8 cellular contexts compared by ENCODE assay signal in the genomic region with DNA sequence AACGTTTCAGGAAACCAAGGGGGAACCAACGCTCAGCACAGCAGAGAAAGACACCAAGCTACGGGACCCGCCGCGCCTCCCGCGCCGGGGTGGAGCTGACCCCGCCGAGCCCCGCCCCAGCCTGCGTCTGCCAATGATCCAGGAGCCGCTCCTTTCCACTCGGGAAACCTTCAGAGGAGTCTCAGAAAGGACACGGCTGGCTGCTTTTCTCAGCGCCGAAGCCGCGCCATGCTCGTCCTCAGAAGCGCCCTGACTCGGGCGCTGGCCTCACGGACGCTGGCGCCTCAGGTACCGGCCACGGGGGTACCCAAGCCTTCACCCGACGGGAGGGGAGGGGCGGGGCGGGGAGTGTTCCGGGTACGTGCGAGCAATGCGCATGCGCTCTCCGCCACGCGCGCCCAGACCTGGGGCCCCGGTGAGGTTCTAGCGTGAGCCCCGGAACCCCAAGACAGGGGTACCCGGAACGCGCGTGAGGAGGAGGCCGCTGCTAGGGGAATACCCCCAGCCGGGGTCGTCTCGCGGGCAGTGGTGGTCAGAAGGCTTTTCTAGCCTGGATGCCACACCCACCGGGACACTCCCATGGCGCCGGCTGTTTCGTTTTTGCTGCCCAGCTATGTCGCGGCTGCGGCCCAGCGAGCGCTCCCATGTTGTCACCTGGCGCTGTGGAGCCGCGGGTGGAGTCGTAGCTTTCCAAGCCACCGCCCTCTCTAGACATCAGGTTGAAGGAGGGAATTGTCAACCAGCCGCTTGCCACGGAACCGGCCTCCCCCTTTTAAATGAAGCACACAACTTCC. TPM values are rescaled to one million over a fixed set of nuclear protein-coding genes. Genes with fewer than 3 reads are reported as not detected.
DNase-seq lines count a peak whose midpoint lies in the region; ATAC-seq and TF ChIP-seq lines count a peak whose summit lies in the region.

A gene (plus strand): TSS at position 119 of the 794 bp plus-strand sequence. CDS start 110 bp downstream, at position 229.

- WGBS in hepatocyte (ENCODE audit: low lambda C conversion rate, missing lambda C conversion rate): under 1% methylated on average over 61 of the region's 71 CpGs

- H2AFZ ChIP-seq in hepatocyte: peak within 1 kb of the TSS; percentile 98

- in situ Hi-C loops in astrocyte of the cerebellum (cut with HindIII; ENCODE audit: low sequenced_read_pairs): no loop called here

- no peaks in the 10 kb centered on the region for H4K20me1 ChIP-seq in hepatocyte (ENCODE audit: insufficient read depth, poor library complexity, severe bottlenecking)

- H3K36me3 ChIP-seq in hepatocyte (replicated peaks; ENCODE audit: insufficient read depth, low read depth): no peaks in the 10 kb centered on the region

- H3K4me1 ChIP-seq in hepatocyte (ENCODE audit: insufficient read depth): peaks cover 11% of the 10 kb centered on the region

- peaks cover 23% of the 10 kb centered on the region for H3K79me2 ChIP-seq in hepatocyte

- DNase-seq in NCI-H1930 (lab: John Stamatoyannopoulos, UW) (peak; percentile 71 to 76), T-helper 9 cell (peak; percentile 75), astrocyte of the cerebellum (ENCODE audit: low read depth) (no peak), hepatocyte (ENCODE audit: low spot score) (peak; percentile 91), retinal pigment epithelial cell (ENCODE audit: low read depth) (peak; percentile 5), GOT3 (lab: John Stamatoyannopoulos, UW) (no peak)

- TF ChIP-seq CTCF in astrocyte of the cerebellum (IDR thresholded peaks at IDR 0.05; ENCODE audit: low read depth, low read length, missing control alignments): no peak
- TF ChIP-seq CTCF in hepatocyte (IDR thresholded peaks at IDR 0.05; ENCODE audit: poor library complexity): no peak
- TF ChIP-seq CTCF in retinal pigment epithelial cell (conservative IDR thresholded peaks at IDR 0.05; ENCODE audit: low read depth, low read length): no peak

- H3K27ac ChIP-seq in hepatocyte: peak within 1 kb of the TSS; percentile 98

- H3K9me3 ChIP-seq in hepatocyte (ENCODE audit: low read depth): no peaks in the 10 kb centered on the region

- H3K4me3 ChIP-seq in astrocyte of the cerebellum (ENCODE audit: low read depth, low read length) (peak within 1 kb of the TSS; percentile 88), hepatocyte (peak within 1 kb of the TSS; percentile 88), retinal pigment epithelial cell (ENCODE audit: low read length) (peak within 1 kb of the TSS; percentile 84)

- peak; percentile 48 for ATAC-seq in GM18508 (IDR thresholded peaks at IDR 0.05; ENCODE audit: insufficient read depth, unreplicated experiment)
- peak; percentile 83 for ATAC-seq in HG02938 (IDR thresholded peaks at IDR 0.05; ENCODE audit: unreplicated experiment)

- H3K4me2 ChIP-seq in hepatocyte: peak within 1 kb of the TSS; percentile 84

- no peaks in the 10 kb centered on the region for H3K27me3 ChIP-seq in hepatocyte

- H3K9me2 ChIP-seq in hepatocyte (replicated peaks; ENCODE audit: insufficient read depth): no peaks in the 10 kb centered on the region

RNA-seq across cellular contexts. Expression of the gene that starts here (rescaled TPM):
- total RNA-seq in hepatocyte: 44.4 and 47.8 TPM in 2 replicates
- 31.8 and 37.3 TPM in 2 replicates for polyA plus RNA-seq in hepatocyte

Comparison
In these comparisons a context has a peak if more than half of its experiments do, and no peak if none do; other contexts are left out.
1. DNase-seq: peak in NCI-H1930 (2 of 2), T-helper 9 cell (single experiment), hepatocyte (single experiment) and retinal pigment epithelial cell (single experiment); none in astrocyte of the cerebellum (single experiment) and GOT3 (single experiment).
2. Peak in every context shown above with its lines, with median percentiles within 50 percentile points of each other: H3K4me3 ChIP-seq.